Comparison of ENCODE assay signal across 8 cellular contexts in the genomic region with DNA sequence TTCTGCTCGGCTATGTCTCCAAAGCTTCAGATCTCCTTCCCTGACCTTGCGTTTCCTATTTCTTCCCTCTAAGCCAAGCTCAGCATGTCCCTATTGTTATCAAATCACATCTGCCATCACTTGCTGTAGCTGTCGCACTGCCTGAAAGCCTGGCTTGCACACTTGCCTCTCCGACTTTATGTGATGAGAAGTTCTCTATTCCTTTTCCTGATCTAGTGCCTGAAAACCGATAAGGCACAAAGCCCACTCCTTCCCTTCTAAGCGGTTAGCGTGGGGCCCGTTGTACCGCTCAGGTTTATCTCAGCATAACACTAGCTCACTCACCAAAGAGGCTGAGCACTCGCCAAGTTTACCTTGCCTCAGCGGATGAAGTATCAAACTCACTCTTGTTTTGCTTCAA. TPM values are rescaled to one million over a fixed set of nuclear protein-coding genes. Genes with fewer than 3 reads are reported as not detected.
DNase-seq lines count a peak whose midpoint lies in the region; ATAC-seq and TF ChIP-seq lines count a peak whose summit lies in the region.

No MANE protein-coding gene starts in this region.

- H4K20me1 ChIP-seq in OCI-LY3 (ENCODE audit: insufficient read depth, low read length): no peaks in the 10 kb centered on the region

- H3K9me3 ChIP-seq in OCI-LY3 (ENCODE audit: insufficient read depth, low read length) (no peaks in the 10 kb centered on the region), ectodermal cell (ENCODE audit: control insufficient read depth, low read length) (no peaks in the 10 kb centered on the region)

- H3K27ac Mint-ChIP-seq in progenitor cell of endocrine pancreas: no peak overlapping the region

- H2AFZ ChIP-seq in OCI-LY3 (ENCODE audit: low read depth, low read length): no peak overlapping the region

- peak overlapping the region; percentile 76 for H3K4me3 Mint-ChIP-seq in progenitor cell of endocrine pancreas (ENCODE audit: low read depth)

- H3K27me3 ChIP-seq in OCI-LY3 (ENCODE audit: low read depth, low read length): peaks cover 35% of the 10 kb centered on the region
- H3K27me3 ChIP-seq in ectodermal cell (ENCODE audit: control insufficient read depth, insufficient read depth, low read length, poor library complexity, severe bottlenecking): peaks cover 25% of the 10 kb centered on the region

- ATAC-seq in HG03108 (IDR thresholded peaks at IDR 0.05; ENCODE audit: unreplicated experiment): no peak

- H3K36me3 ChIP-seq in OCI-LY3 (replicated peaks; ENCODE audit: low read depth, low read length): no peaks in the 10 kb centered on the region
- no peaks in the 10 kb centered on the region for H3K36me3 ChIP-seq in ectodermal cell (ENCODE audit: control insufficient read depth, insufficient read depth, low read length)

- peaks cover 32% of the 10 kb centered on the region for H3K4me1 ChIP-seq in OCI-LY3 (ENCODE audit: low read length)
- H3K4me1 ChIP-seq in ectodermal cell (ENCODE audit: control insufficient read depth, insufficient read depth, low read length): peaks cover 26% of the 10 kb centered on the region

- no peak overlapping the region for H3K9ac ChIP-seq in OCI-LY3 (ENCODE audit: low read length)

- H3K9me3 Mint-ChIP-seq in progenitor cell of endocrine pancreas (ENCODE audit: low read depth): peaks cover 11% of the 10 kb centered on the region

- H3K4me1 Mint-ChIP-seq in progenitor cell of endocrine pancreas (ENCODE audit: low read depth): peaks cover 13% of the 10 kb centered on the region

- H3K79me2 ChIP-seq in OCI-LY3 (ENCODE audit: low read length): no peaks in the 10 kb centered on the region

- H3K36me3 Mint-ChIP-seq in progenitor cell of endocrine pancreas (ENCODE audit: insufficient read depth): no peaks in the 10 kb centered on the region

- H3K27ac ChIP-seq in OCI-LY3 (ENCODE audit: low read length) (no peak overlapping the region), ectodermal cell (ENCODE audit: insufficient read depth, low read depth, low read length, poor library complexity, severe bottlenecking) (no peak overlapping the region)

- DNase-seq in NCI-H1417 (lab: John Stamatoyannopoulos, UW) (peak in 2 of 3 experiments; percentile 74 to 79), NCI-H1417 treated with DMSO at 0.1 percent for 48 hours (lab: John Stamatoyannopoulos, UW) (no peak), progenitor cell of endocrine pancreas (ENCODE audit: low spot score, unreplicated experiment) (no peak), Ammon's horn (ENCODE audit: low spot score) (no peak), cerebellar cortex (ENCODE audit: low spot score) (no peak)

- TF ChIP-seq CTCF in OCI-LY3 (IDR thresholded peaks at IDR 0.05; ENCODE audit: low read depth, low read length) (no peak), progenitor cell of endocrine pancreas (IDR thresholded peaks at IDR 0.05; ENCODE audit: unreplicated experiment) (no peak)

- H3K4me3 ChIP-seq in OCI-LY3 (ENCODE audit: low read length) (peak overlapping the region; percentile 74), ectodermal cell (ENCODE audit: insufficient read depth, low read depth, low read length) (peak overlapping the region; percentile 49)

- WGBS in ectodermal cell, 2 experiments: 0 to 1% methylated on average over 11 of the region's 11 CpGs

- H3K27me3 Mint-ChIP-seq in progenitor cell of endocrine pancreas: peaks cover 64% of the 10 kb centered on the region

- H3K4me2 ChIP-seq in OCI-LY3 (ENCODE audit: low read length): peak overlapping the region; percentile 72

RNA-seq across cellular contexts. Expression of a gene that starts 0.8 kb away (rescaled TPM):
- 11.0 TPM for polyA plus RNA-seq in ectodermal cell (2013, experiment 1 of 4)
- polyA plus RNA-seq in ectodermal cell (2013, experiment 2 of 4): 9.9 TPM
- polyA plus RNA-seq in ectodermal cell (2013, experiment 3 of 4): 10.5 TPM
- 10.9 TPM for polyA plus RNA-seq in ectodermal cell (2013, experiment 4 of 4)
- total RNA-seq in progenitor cell of endocrine pancreas: 0.77 and 1.7 TPM in 2 replicates

RNA-seq across cellular contexts. Expression of a gene that starts 43.2 kb away (rescaled TPM):
- polyA plus RNA-seq in ectodermal cell (2013, experiment 1 of 4): not detected
- not detected for polyA plus RNA-seq in ectodermal cell (2013, experiment 2 of 4)
- not detected for polyA plus RNA-seq in ectodermal cell (2013, experiment 3 of 4)
- not detected for polyA plus RNA-seq in ectodermal cell (2013, experiment 4 of 4)
- not detected in 2 replicates for total RNA-seq in progenitor cell of endocrine pancreas

Comparison
In these comparisons a context has a peak if more than half of its experiments do, and no peak if none do; other contexts are left out.
1. DNase-seq: peak in NCI-H1417 (2 of 3); none in NCI-H1417 treated with DMSO at 0.1 percent for 48 hours (single experiment), progenitor cell of endocrine pancreas (single experiment), Ammon's horn (single experiment) and cerebellar cortex (single experiment).